3 cellular contexts compared by ENCODE assay signal in the genomic region with DNA sequence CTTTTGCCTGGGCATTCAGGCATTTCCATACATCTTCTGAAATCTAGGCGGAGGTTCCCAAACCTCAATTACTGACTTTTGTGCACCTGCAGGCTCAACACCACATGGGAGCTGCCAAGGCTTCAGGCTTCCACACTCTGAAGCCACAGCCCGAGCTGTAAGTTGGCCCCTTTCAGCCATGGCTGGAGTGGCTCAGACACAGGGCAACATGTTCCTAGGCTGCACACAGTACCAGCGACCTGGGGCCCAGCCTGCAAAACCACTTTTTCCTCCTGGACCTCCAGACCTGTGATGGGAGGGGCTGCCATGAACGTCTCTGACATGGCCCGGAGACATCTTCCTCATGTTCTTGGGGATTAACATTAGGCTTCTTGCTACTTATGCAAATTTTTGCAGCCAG.
"Had no signal": no experiment of that assay in that cellular context is flagged by ENCODE, and none has a peak within 500 bp of the region (broad histone marks: within the 10 kb centered on the region; RNA-seq: fewer than 3 reads in every experiment).

No MANE protein-coding gene starts in this region.

- DNase-seq: GDM1, GF-D8 had no signal

- H3K4me3 ChIP-seq: GM12878 had no signal
